ENCODE assay signal across 1 cellular context in the genomic region with DNA sequence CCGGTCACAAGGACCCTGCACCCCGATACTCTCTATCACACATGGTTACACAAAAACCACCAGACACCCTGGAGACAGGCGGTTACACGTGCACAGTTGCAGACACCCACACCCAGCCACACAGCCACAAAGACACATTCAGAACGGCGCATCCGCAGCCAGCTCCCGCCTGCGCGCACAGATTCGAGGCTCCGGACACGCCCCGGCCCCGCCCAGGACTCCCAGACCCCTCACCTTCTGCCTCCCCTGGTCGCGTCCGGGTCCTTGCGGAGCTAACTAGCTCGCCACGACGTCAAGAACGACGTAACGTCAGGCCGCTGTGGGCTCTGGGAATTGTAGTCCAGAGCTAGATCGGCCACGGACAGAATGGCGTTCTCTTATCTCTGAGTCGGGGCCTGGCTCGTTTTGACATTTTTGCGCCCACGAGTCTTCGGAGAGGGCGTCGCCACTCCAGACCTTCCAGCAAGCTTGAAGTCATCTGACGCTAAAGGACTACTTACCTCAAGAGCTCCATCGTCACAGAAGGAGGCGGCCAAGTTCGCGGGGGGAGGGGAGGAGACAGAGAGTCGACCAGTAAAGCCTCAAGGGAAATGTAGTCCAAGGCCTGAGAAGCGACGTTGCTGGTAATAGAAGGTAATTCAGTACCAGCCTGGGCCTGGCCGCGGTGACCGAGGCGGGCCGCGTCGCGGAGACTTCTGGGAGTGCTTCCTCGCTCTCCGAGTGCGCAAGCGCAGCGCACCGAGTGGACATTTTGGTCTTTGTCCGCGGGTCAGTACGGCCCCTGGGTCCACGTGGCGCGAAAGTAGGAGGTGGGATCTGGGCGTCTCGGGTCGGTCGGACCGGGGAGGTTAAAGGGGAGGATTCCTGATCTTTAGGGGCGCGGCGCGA.
TF ChIP-seq lines count a peak whose summit lies in the region.

A gene (plus strand): TSS at position 719 of the 888 bp plus-strand sequence. CDS start 21,335 bp downstream, outside the sequence.
A gene (minus strand): TSS at position 278 of the 888 bp plus-strand sequence. CDS start 12,680 bp downstream, outside the sequence.

TF ChIP-seq in HepG2, 621 proteins besides CTCF, POLR2A, EP300 and RAD21 (continued from another document and continues in another):
- TF ChIP-seq, protein P1, sequence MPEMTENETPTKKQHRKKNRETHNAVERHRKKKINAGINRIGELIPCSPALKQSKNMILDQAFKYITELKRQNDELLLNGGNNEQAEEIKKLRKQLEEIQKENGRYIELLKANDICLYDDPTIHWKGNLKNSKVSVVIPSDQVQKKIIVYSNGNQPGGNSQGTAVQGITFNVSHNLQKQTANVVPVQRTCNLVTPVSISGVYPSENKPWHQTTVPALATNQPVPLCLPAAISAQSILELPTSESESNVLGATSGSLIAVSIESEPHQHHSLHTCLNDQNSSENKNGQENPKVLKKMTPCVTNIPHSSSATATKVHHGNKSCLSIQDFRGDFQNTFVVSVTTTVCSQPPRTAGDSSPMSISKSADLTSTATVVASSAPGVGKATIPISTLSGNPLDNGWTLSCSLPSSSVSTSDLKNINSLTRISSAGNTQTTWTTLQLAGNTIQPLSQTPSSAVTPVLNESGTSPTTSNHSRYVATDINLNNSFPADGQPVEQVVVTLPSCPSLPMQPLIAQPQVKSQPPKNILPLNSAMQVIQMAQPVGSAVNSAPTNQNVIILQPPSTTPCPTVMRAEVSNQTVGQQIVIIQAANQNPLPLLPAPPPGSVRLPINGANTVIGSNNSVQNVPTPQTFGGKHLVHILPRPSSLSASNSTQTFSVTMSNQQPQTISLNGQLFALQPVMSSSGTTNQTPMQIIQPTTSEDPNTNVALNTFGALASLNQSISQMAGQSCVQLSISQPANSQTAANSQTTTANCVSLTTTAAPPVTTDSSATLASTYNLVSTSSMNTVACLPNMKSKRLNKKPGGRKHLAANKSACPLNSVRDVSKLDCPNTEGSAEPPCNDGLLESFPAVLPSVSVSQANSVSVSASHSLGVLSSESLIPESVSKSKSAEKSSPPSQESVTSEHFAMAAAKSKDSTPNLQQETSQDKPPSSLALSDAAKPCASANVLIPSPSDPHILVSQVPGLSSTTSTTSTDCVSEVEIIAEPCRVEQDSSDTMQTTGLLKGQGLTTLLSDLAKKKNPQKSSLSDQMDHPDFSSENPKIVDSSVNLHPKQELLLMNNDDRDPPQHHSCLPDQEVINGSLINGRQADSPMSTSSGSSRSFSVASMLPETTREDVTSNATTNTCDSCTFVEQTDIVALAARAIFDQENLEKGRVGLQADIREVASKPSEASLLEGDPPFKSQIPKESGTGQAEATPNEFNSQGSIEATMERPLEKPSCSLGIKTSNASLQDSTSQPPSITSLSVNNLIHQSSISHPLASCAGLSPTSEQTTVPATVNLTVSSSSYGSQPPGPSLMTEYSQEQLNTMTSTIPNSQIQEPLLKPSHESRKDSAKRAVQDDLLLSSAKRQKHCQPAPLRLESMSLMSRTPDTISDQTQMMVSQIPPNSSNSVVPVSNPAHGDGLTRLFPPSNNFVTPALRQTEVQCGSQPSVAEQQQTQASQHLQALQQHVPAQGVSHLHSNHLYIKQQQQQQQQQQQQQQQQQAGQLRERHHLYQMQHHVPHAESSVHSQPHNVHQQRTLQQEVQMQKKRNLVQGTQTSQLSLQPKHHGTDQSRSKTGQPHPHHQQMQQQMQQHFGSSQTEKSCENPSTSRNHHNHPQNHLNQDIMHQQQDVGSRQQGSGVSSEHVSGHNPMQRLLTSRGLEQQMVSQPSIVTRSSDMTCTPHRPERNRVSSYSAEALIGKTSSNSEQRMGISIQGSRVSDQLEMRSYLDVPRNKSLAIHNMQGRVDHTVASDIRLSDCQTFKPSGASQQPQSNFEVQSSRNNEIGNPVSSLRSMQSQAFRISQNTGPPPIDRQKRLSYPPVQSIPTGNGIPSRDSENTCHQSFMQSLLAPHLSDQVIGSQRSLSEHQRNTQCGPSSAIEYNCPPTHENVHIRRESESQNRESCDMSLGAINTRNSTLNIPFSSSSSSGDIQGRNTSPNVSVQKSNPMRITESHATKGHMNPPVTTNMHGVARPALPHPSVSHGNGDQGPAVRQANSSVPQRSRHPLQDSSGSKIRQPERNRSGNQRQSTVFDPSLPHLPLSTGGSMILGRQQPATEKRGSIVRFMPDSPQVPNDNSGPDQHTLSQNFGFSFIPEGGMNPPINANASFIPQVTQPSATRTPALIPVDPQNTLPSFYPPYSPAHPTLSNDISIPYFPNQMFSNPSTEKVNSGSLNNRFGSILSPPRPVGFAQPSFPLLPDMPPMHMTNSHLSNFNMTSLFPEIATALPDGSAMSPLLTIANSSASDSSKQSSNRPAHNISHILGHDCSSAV (CRISPR knock-in tag; IDR thresholded peaks at IDR 0.05; ENCODE audit: borderline replicate concordance), result 0 out of 2 replicates have a peak, but pooled peaks have one; percentile 90
- TF ChIP-seq CCDC6 (CRISPR knock-in tag; IDR thresholded peaks at IDR 0.05), result peak; percentile 77
- TF ChIP-seq, protein P2, sequence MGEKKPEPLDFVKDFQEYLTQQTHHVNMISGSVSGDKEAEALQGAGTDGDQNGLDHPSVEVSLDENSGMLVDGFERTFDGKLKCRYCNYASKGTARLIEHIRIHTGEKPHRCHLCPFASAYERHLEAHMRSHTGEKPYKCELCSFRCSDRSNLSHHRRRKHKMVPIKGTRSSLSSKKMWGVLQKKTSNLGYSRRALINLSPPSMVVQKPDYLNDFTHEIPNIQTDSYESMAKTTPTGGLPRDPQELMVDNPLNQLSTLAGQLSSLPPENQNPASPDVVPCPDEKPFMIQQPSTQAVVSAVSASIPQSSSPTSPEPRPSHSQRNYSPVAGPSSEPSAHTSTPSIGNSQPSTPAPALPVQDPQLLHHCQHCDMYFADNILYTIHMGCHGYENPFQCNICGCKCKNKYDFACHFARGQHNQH (CRISPR knock-in tag; IDR thresholded peaks at IDR 0.05), result 0 out of 2 replicates have a peak, but pooled peaks have one; percentile 18
- TF ChIP-seq NKX3-1 (CRISPR knock-in tag; IDR thresholded peaks at IDR 0.05), result 0 out of 2 replicates have a peak, but pooled peaks have one; percentile 55
- no peak for TF ChIP-seq ZNF720 (CRISPR knock-in tag; IDR thresholded peaks at IDR 0.05)
- TF ChIP-seq ZBTB1 (CRISPR knock-in tag; IDR thresholded peaks at IDR 0.05; ENCODE audit: borderline replicate concordance), result no peak
- TF ChIP-seq KAT7 (CRISPR knock-in tag; IDR thresholded peaks at IDR 0.05; ENCODE audit: borderline replicate concordance), result no peak
- 0 out of 2 replicates have a peak, but pooled peaks have one; percentile 54 for TF ChIP-seq CAMTA2 (CRISPR knock-in tag; IDR thresholded peaks at IDR 0.05; ENCODE audit: borderline replicate concordance)
- 0 out of 2 replicates have a peak, but pooled peaks have one; percentile 63 for TF ChIP-seq ZC3H13 (CRISPR knock-in tag; IDR thresholded peaks at IDR 0.05)
- TF ChIP-seq ZNF263 (CRISPR knock-in tag; IDR thresholded peaks at IDR 0.05), result peak; percentile 85
- no peak for TF ChIP-seq TCF7 (IDR thresholded peaks at IDR 0.05; ENCODE audit: low read depth)
- no peak; the same call in 1 of the 2 replicates for TF ChIP-seq ZNF205 (CRISPR knock-in tag; IDR thresholded peaks at IDR 0.05)
- no peak for TF ChIP-seq FOXP1 (IDR thresholded peaks at IDR 0.05)
- no peak for TF ChIP-seq FOXP1 (CRISPR knock-in tag; IDR thresholded peaks at IDR 0.05)
- peak; percentile 67; the same call in 1 of the 2 replicates for TF ChIP-seq JUND (CRISPR knock-in tag; IDR thresholded peaks at IDR 0.05)
- TF ChIP-seq MAF1 (CRISPR knock-in tag; IDR thresholded peaks at IDR 0.05; ENCODE audit: borderline replicate concordance), result 0 out of 2 replicates have a peak, but pooled peaks have one; percentile 31
- TF ChIP-seq ZNF432 (CRISPR knock-in tag; IDR thresholded peaks at IDR 0.05; ENCODE audit: borderline replicate concordance), result no peak
- peak; percentile 46 for TF ChIP-seq PRPF4 (IDR thresholded peaks at IDR 0.05; ENCODE audit: low read depth, low read length, poor library complexity, severe bottlenecking)
- TF ChIP-seq ZNF335 (CRISPR knock-in tag; IDR thresholded peaks at IDR 0.05), result peak; percentile 95
- peak; percentile 3; the same call in 1 of the 2 replicates for TF ChIP-seq CEBPG (CRISPR knock-in tag; IDR thresholded peaks at IDR 0.05)
- peak; percentile 57; the same call in 1 of the 2 replicates for TF ChIP-seq CHD2 (IDR thresholded peaks at IDR 0.05; ENCODE audit: low read depth, low read length)
- 0 out of 2 replicates have a peak, but pooled peaks have one; percentile 32 for TF ChIP-seq MTF2 (CRISPR knock-in tag; IDR thresholded peaks at IDR 0.05; ENCODE audit: borderline replicate concordance)
- TF ChIP-seq SOX5 (CRISPR knock-in tag; IDR thresholded peaks at IDR 0.05; ENCODE audit: borderline replicate concordance), result no peak; the same call in 1 of the 2 replicates
- TF ChIP-seq, protein P3, sequence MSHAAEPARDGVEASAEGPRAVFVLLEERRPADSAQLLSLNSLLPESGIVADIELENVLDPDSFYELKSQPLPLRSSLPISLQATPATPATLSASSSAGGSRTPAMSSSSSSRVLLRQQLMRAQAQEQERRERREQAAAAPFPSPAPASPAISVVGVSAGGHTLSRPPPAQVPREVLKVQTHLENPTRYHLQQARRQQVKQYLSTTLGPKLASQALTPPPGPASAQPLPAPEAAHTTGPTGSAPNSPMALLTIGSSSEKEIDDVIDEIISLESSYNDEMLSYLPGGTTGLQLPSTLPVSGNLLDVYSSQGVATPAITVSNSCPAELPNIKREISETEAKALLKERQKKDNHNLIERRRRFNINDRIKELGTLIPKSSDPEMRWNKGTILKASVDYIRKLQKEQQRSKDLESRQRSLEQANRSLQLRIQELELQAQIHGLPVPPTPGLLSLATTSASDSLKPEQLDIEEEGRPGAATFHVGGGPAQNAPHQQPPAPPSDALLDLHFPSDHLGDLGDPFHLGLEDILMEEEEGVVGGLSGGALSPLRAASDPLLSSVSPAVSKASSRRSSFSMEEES (CRISPR knock-in tag; IDR thresholded peaks at IDR 0.05), result peak; percentile 22; the same call in 1 of the 2 replicates
- peak; percentile 67 for TF ChIP-seq AGO1 (IDR thresholded peaks at IDR 0.05; ENCODE audit: low read depth, low read length, poor library complexity, severe bottlenecking)
- peak; percentile 16; the same call in 1 of the 2 replicates for TF ChIP-seq MIXL1 (CRISPR knock-in tag; IDR thresholded peaks at IDR 0.05)
- no peak for TF ChIP-seq SIX4 (CRISPR knock-in tag; IDR thresholded peaks at IDR 0.05)
- no peak for TF ChIP-seq ZNF564 (CRISPR knock-in tag; IDR thresholded peaks at IDR 0.05)
- no peak for TF ChIP-seq ZNF451 (CRISPR knock-in tag; IDR thresholded peaks at IDR 0.05)
- TF ChIP-seq PRMT3 (CRISPR knock-in tag; IDR thresholded peaks at IDR 0.05; ENCODE audit: borderline replicate concordance, low read depth), result no peak
- no peak for TF ChIP-seq TBX3 (IDR thresholded peaks at IDR 0.05; ENCODE audit: borderline replicate concordance)
- TF ChIP-seq, protein P4, sequence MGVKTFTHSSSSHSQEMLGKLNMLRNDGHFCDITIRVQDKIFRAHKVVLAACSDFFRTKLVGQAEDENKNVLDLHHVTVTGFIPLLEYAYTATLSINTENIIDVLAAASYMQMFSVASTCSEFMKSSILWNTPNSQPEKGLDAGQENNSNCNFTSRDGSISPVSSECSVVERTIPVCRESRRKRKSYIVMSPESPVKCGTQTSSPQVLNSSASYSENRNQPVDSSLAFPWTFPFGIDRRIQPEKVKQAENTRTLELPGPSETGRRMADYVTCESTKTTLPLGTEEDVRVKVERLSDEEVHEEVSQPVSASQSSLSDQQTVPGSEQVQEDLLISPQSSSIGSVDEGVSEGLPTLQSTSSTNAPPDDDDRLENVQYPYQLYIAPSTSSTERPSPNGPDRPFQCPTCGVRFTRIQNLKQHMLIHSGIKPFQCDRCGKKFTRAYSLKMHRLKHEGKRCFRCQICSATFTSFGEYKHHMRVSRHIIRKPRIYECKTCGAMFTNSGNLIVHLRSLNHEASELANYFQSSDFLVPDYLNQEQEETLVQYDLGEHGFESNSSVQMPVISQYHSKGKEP (CRISPR knock-in tag; IDR thresholded peaks at IDR 0.05), result no peak
- 0 out of 2 replicates have a peak, but pooled peaks have one; percentile 69 for TF ChIP-seq SRY (CRISPR knock-in tag; IDR thresholded peaks at IDR 0.05)
- TF ChIP-seq, protein P5, sequence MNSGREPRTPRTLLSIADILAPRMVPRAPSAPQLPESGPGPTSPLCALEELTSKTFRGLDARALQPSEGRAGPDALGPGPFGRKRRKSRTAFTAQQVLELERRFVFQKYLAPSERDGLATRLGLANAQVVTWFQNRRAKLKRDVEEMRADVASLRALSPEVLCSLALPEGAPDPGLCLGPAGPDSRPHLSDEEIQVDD (CRISPR knock-in tag; IDR thresholded peaks at IDR 0.05; ENCODE audit: borderline replicate concordance), result 0 out of 2 replicates have a peak, but pooled peaks have one; percentile 29
- TF ChIP-seq ZSCAN9 (CRISPR knock-in tag; IDR thresholded peaks at IDR 0.05; ENCODE audit: borderline replicate concordance), result 0 out of 2 replicates have a peak, but pooled peaks have one; percentile 36
- peak; percentile 92 for TF ChIP-seq NR2C2 (CRISPR knock-in tag; IDR thresholded peaks at IDR 0.05; ENCODE audit: borderline replicate concordance)
- 0 out of 2 replicates have a peak, but pooled peaks have one; percentile 60 for TF ChIP-seq ZNF878 (CRISPR knock-in tag; IDR thresholded peaks at IDR 0.05)
- 0 out of 2 replicates have a peak, but pooled peaks have one; percentile 20 for TF ChIP-seq FOSL2 (CRISPR knock-in tag; IDR thresholded peaks at IDR 0.05)
- TF ChIP-seq TCF12 (IDR thresholded peaks at IDR 0.05), result no peak
- peak; percentile 81; the same call in 1 of the 2 replicates for TF ChIP-seq TCF12 (CRISPR knock-in tag; IDR thresholded peaks at IDR 0.05)
- 0 out of 2 replicates have a peak, but pooled peaks have one; percentile 7 for TF ChIP-seq PITX1 (CRISPR knock-in tag; IDR thresholded peaks at IDR 0.05)
- no peak for TF ChIP-seq KLF15 (CRISPR knock-in tag; IDR thresholded peaks at IDR 0.05; ENCODE audit: borderline replicate concordance)
- TF ChIP-seq ZNF546 (CRISPR knock-in tag; conservative IDR thresholded peaks at IDR 0.05), result 0 out of 2 replicates have a peak, but pooled peaks have one; percentile 85
- peak; percentile 72; the same call in 1 of the 2 replicates for TF ChIP-seq KDM5B (CRISPR knock-in tag; IDR thresholded peaks at IDR 0.05; ENCODE audit: borderline replicate concordance)
- TF ChIP-seq, protein P6, sequence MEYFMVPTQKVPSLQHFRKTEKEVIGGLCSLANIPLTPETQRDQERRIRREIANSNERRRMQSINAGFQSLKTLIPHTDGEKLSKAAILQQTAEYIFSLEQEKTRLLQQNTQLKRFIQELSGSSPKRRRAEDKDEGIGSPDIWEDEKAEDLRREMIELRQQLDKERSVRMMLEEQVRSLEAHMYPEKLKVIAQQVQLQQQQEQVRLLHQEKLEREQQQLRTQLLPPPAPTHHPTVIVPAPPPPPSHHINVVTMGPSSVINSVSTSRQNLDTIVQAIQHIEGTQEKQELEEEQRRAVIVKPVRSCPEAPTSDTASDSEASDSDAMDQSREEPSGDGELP (IDR thresholded peaks at IDR 0.05; ENCODE audit: borderline replicate concordance, low read depth), result peak; percentile 12; the same call in 1 of the 2 replicates
- no peak for TF ChIP-seq FIP1L1 (IDR thresholded peaks at IDR 0.05; ENCODE audit: borderline replicate concordance, insufficient read depth, low read depth, low read length)
- TF ChIP-seq, protein P7, sequence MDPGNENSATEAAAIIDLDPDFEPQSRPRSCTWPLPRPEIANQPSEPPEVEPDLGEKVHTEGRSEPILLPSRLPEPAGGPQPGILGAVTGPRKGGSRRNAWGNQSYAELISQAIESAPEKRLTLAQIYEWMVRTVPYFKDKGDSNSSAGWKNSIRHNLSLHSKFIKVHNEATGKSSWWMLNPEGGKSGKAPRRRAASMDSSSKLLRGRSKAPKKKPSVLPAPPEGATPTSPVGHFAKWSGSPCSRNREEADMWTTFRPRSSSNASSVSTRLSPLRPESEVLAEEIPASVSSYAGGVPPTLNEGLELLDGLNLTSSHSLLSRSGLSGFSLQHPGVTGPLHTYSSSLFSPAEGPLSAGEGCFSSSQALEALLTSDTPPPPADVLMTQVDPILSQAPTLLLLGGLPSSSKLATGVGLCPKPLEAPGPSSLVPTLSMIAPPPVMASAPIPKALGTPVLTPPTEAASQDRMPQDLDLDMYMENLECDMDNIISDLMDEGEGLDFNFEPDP (CRISPR knock-in tag; conservative IDR thresholded peaks at IDR 0.05), result 0 out of 2 replicates have a peak, but pooled peaks have one; percentile 79
